17 cellular contexts compared by ENCODE assay signal in the genomic region with DNA sequence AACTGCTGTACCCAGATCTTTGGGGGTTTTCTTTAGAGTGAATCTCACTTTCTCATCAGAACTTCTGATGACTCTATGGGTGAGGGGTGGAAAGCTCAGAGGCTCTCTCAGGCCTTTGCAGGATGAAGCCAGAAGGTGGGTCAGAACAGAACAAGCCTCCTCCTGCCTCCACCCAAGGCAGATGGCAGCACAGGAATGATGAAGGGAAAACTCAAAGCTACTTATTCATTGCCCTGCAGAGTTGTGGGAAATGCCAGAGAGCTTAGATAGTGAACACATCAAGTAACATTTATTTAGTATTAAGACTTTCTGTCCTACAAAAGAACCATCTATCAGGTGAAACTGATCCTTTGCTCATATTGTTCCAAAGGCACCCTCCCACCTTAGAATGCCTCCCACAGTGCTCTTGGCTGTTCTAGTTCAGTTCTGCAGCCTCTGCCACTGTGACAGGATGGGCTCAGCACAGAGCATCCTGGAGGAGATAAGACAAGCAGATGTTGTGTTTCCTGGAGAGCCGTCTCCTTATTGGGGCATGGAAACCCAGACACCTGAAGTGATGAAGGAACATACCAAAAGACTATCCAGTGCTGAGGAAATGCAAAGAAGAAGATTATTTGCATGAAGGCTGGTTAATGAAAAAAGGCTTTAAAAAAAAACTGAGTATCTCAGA.
"Had no signal": no experiment of that assay in that cellular context is flagged by ENCODE, and none has a peak within 500 bp of the region (broad histone marks: within the 10 kb centered on the region; RNA-seq: fewer than 3 reads in every experiment).

No MANE protein-coding gene starts in this region.

- H3K4me3 ChIP-seq: coronary artery, heart left ventricle, right atrium auricular region, sigmoid colon, skin epidermis had no signal

- H3K4me3 Mint-ChIP-seq: endodermal cell, naive B cell, nephron had no signal

- H3K27me3 Mint-ChIP-seq: naive B cell had no signal

- DNase-seq: effector CD4-positive, alpha-beta T cell; endodermal cell; erythroblast; heart left ventricle; hippocampal formation; kidney glomerular epithelial cell; mesendoderm; naive B cell; sigmoid colon; stimulated activated CD4-positive, alpha-beta T cell treated with anti-CD3 and anti-CD28 coated beads, Interleukin-2, amount 100 ng/mL, for 24 hours; stimulated activated CD4-positive, alpha-beta T cell treated with anti-CD3 and anti-CD28 coated beads, Interleukin-4, amount 100 ng/mL, for 4 hours; stimulated activated naive CD4-positive, alpha-beta T cell treated with Interleukin-2 at 50 U/mL for 16 hours; trophoblast cell had no signal

- H3K36me3 Mint-ChIP-seq: naive B cell had no signal

- ATAC-seq: heart left ventricle had no signal

- H3K4me1 Mint-ChIP-seq: naive B cell had no signal

- H3K27ac Mint-ChIP-seq: endodermal cell, naive B cell, nephron had no signal

- H3K9me3 Mint-ChIP-seq: endodermal cell, nephron had no signal
